ENCODE assay signal across 10 cellular contexts in genomic region chr14:35229495-35230089, GRCh38.
DNase-seq lines count a peak whose midpoint lies in the region; ATAC-seq, FAIRE-seq and TF ChIP-seq lines count a peak whose summit lies in the region.
"Had no signal": no experiment of that assay in that cellular context is flagged by ENCODE, and none has a peak within 500 bp of the region (broad histone marks: within the 10 kb centered on the region; RNA-seq: fewer than 3 reads in every experiment).

No MANE protein-coding gene starts in this region.

- no peak overlapping the region for H3K9ac ChIP-seq in BLaER1

- TF ChIP-seq CTCF in fibroblast of the aortic adventitia (IDR thresholded peaks at IDR 0.05; ENCODE audit: insufficient read depth, low read length), result peak; percentile 17

- ATAC-seq in GM21390 (IDR thresholded peaks at IDR 0.05; ENCODE audit: unreplicated experiment), result no peak

- no peaks in the 10 kb centered on the region for H4K20me1 ChIP-seq in BLaER1

- peaks cover 18% of the 10 kb centered on the region for H3K4me1 ChIP-seq in BLaER1

- H3K9me3 ChIP-seq in BLaER1, result no peaks in the 10 kb centered on the region
- H3K9me3 ChIP-seq: thyroid gland had no signal

- H3K27me3 ChIP-seq in BLaER1, result no peaks in the 10 kb centered on the region
- H3K27me3 ChIP-seq: thyroid gland had no signal

- H3K4me3 ChIP-seq in BLaER1 (no peak overlapping the region), fibroblast of the aortic adventitia (ENCODE audit: low read depth, low read length) (no peak overlapping the region)
- H3K4me3 ChIP-seq: thyroid gland had no signal

- no peaks in the 10 kb centered on the region for H3K36me3 ChIP-seq in BLaER1
- H3K36me3 ChIP-seq: thyroid gland had no signal

- no peak overlapping the region; the same call in 1 of the 2 replicates for H3K27ac ChIP-seq in BLaER1
- H3K27ac ChIP-seq: thyroid gland had no signal

- H3K4me2 ChIP-seq in BLaER1, result 0 out of 2 replicates have a peak overlapping the region, but pooled peaks have one; percentile 21

- peak; percentile 67 for FAIRE-seq in GM18507 (lab: Jason Lieb, UNC)

- DNase-seq in GM18507 (ENCODE audit: extremely low spot score, insufficient read length, low read depth), result no peak
- peak; percentile 40 for DNase-seq in OCI-M1 (lab: John Stamatoyannopoulos, UW)
- no peak for DNase-seq in fibroblast of the aortic adventitia (ENCODE audit: low read depth)
- no peak for DNase-seq in AG20443 (ENCODE audit: low spot score)
- no peak for DNase-seq in kidney glomerular epithelial cell (lab: John Stamatoyannopoulos, UW)
- no peak for DNase-seq in epidermal melanocyte (ENCODE audit: insufficient read length, low spot score)
- DNase-seq: activated CD4-positive, alpha-beta T cell treated with anti-CD3 and anti-CD28 coated beads, Interleukin-2, amount 50 U/mL, for 4 hours; thyroid gland had no signal
